1 cellular context compared by ENCODE assay signal in the genomic region with DNA sequence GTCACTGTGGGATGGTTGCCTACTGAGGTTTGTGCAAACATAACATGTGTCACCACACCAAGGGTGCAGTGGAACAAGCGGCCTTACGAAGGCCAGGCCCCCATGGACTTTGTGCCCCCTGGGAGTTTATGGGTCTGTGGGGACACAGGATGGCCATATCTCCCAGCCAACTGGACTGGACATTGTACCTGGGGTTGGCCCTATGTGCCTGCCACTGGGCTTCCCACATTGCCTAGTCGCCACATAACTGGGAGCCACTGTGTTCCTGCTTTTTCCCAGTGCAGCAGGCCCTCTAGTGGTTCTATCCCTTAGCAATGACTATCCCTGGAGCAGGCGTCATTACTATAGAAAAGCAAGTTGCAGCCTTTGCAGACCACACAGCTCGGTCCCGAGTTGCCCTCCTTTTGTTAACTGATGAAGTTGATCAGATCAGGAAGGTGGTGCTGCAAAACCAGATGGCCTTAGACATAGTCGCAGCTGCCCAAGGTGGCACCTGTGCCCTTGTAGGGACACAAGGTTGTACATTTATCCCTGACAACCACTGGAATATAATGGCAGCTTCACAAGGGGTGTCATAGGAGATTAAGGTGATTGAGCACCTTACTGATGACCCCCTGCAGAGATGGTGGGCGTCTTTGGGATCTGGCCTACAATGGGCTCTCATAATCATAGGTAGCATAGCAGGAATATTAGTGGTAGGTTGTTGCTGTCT.
A peak's percentile ranks its signal among the peaks of the same experiment; 100 is the strongest.
TF ChIP-seq lines count a peak whose summit lies in the region.

No MANE protein-coding gene starts in this region.

TF ChIP-seq in HepG2, 621 proteins besides CTCF, POLR2A, EP300 and RAD21 (continued from another document and continues in another):
- TF ChIP-seq, protein P1, sequence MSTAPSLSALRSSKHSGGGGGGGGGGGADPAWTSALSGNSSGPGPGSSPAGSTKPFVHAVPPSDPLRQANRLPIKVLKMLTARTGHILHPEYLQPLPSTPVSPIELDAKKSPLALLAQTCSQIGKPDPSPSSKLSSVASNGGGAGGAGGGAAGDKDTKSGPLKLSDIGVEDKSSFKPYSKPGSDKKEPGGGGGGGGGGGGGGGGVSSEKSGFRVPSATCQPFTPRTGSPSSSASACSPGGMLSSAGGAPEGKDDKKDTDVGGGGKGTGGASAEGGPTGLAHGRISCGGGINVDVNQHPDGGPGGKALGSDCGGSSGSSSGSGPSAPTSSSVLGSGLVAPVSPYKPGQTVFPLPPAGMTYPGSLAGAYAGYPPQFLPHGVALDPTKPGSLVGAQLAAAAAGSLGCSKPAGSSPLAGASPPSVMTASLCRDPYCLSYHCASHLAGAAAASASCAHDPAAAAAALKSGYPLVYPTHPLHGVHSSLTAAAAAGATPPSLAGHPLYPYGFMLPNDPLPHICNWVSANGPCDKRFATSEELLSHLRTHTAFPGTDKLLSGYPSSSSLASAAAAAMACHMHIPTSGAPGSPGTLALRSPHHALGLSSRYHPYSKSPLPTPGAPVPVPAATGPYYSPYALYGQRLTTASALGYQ (CRISPR knock-in tag; IDR thresholded peaks at IDR 0.05), result 0 out of 2 replicates have a peak, but pooled peaks have one; percentile 32
- TF ChIP-seq NFRKB (IDR thresholded peaks at IDR 0.05) (no peak), ISX (CRISPR knock-in tag; conservative IDR thresholded peaks at IDR 0.05) (0 out of 2 replicates have a peak, but pooled peaks have one; percentile 47), ERF (CRISPR knock-in tag; IDR thresholded peaks at IDR 0.05) (peak; percentile 51; the same call in 1 of the 2 replicates), XRCC5 (optimal IDR thresholded peaks at IDR 0.05; ENCODE audit: low read length) (peak; percentile 50), KDM2A (CRISPR knock-in tag; IDR thresholded peaks at IDR 0.05; ENCODE audit: borderline replicate concordance, low read depth) (peak; percentile 52; the same call in 1 of the 2 replicates), ZNF788 (CRISPR knock-in tag; IDR thresholded peaks at IDR 0.05; ENCODE audit: borderline replicate concordance) (no peak), PHF21A (CRISPR knock-in tag; IDR thresholded peaks at IDR 0.05) (peak; percentile 78), SALL2 (CRISPR knock-in tag; IDR thresholded peaks at IDR 0.05) (peak; percentile 72; the same call in 1 of the 2 replicates), MIXL1 (CRISPR knock-in tag; IDR thresholded peaks at IDR 0.05) (peak; percentile 30; the same call in 1 of the 2 replicates), ELF3 (CRISPR knock-in tag; IDR thresholded peaks at IDR 0.05) (0 out of 2 replicates have a peak, but pooled peaks have one; percentile 30), TBL1XR1 (IDR thresholded peaks at IDR 0.05; ENCODE audit: borderline replicate concordance, low read length, partially characterized antibody) (peak; percentile 56), KLF12 (CRISPR knock-in tag; IDR thresholded peaks at IDR 0.05; ENCODE audit: borderline replicate concordance) (peak; percentile 89), BRCA1 (CRISPR knock-in tag; IDR thresholded peaks at IDR 0.05) (peak; percentile 82; the same call in 1 of the 2 replicates), TRIM24 (CRISPR knock-in tag; IDR thresholded peaks at IDR 0.05) (peak; percentile 49; the same call in 1 of the 2 replicates), KDM6A (CRISPR knock-in tag; IDR thresholded peaks at IDR 0.05; ENCODE audit: low read depth) (peak; percentile 56; the same call in 1 of the 2 replicates), ZBTB42 (CRISPR knock-in tag; IDR thresholded peaks at IDR 0.05) (no peak), ZNF441 (CRISPR knock-in tag; IDR thresholded peaks at IDR 0.05; ENCODE audit: borderline replicate concordance) (peak; percentile 16; the same call in 1 of the 2 replicates), RFXANK (CRISPR knock-in tag; IDR thresholded peaks at IDR 0.05) (no peak), ZNF296 (CRISPR knock-in tag; conservative IDR thresholded peaks at IDR 0.05) (peak; percentile 23; the same call in 1 of the 2 replicates), ZNF160 (CRISPR knock-in tag; IDR thresholded peaks at IDR 0.05) (peak; percentile 34; the same call in 1 of the 2 replicates), LCORL (IDR thresholded peaks at IDR 0.05) (no peak), LCORL (CRISPR knock-in tag; IDR thresholded peaks at IDR 0.05) (peak; percentile 79), RBM22 (optimal IDR thresholded peaks at IDR 0.05; ENCODE audit: low read length) (no peak), ZBTB38 (CRISPR knock-in tag; IDR thresholded peaks at IDR 0.05) (no peak), HNF4A (CRISPR knock-in tag; IDR thresholded peaks at IDR 0.05) (peak; percentile 98)
- TF ChIP-seq, protein P2, sequence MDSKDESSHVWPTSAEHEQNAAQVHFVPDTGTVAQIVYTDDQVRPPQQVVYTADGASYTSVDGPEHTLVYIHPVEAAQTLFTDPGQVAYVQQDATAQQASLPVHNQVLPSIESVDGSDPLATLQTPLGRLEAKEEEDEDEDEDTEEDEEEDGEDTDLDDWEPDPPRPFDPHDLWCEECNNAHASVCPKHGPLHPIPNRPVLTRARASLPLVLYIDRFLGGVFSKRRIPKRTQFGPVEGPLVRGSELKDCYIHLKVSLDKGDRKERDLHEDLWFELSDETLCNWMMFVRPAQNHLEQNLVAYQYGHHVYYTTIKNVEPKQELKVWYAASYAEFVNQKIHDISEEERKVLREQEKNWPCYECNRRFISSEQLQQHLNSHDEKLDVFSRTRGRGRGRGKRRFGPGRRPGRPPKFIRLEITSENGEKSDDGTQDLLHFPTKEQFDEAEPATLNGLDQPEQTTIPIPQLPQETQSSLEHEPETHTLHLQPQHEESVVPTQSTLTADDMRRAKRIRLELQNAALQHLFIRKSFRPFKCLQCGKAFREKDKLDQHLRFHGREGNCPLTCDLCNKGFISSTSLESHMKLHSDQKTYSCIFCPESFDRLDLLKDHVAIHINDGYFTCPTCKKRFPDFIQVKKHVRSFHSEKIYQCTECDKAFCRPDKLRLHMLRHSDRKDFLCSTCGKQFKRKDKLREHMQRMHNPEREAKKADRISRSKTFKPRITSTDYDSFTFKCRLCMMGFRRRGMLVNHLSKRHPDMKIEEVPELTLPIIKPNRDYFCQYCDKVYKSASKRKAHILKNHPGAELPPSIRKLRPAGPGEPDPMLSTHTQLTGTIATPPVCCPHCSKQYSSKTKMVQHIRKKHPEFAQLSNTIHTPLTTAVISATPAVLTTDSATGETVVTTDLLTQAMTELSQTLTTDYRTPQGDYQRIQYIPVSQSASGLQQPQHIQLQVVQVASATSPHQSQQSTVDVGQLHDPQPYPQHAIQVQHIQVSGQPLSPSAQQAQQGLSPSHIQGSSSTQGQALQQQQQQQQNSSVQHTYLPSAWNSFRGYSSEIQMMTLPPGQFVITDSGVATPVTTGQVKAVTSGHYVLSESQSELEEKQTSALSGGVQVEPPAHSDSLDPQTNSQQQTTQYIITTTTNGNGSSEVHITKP (CRISPR knock-in tag; IDR thresholded peaks at IDR 0.05; ENCODE audit: low read depth), result 0 out of 2 replicates have a peak, but pooled peaks have one; percentile 39
- TF ChIP-seq, protein P3, sequence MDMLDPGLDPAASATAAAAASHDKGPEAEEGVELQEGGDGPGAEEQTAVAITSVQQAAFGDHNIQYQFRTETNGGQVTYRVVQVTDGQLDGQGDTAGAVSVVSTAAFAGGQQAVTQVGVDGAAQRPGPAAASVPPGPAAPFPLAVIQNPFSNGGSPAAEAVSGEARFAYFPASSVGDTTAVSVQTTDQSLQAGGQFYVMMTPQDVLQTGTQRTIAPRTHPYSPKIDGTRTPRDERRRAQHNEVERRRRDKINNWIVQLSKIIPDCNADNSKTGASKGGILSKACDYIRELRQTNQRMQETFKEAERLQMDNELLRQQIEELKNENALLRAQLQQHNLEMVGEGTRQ (IDR thresholded peaks at IDR 0.05; ENCODE audit: low read depth, low read length), result no peak
- TF ChIP-seq, protein P3 (CRISPR knock-in tag; IDR thresholded peaks at IDR 0.05; ENCODE audit: borderline replicate concordance), result no peak; the same call in 1 of the 2 replicates
- TF ChIP-seq, protein P4, sequence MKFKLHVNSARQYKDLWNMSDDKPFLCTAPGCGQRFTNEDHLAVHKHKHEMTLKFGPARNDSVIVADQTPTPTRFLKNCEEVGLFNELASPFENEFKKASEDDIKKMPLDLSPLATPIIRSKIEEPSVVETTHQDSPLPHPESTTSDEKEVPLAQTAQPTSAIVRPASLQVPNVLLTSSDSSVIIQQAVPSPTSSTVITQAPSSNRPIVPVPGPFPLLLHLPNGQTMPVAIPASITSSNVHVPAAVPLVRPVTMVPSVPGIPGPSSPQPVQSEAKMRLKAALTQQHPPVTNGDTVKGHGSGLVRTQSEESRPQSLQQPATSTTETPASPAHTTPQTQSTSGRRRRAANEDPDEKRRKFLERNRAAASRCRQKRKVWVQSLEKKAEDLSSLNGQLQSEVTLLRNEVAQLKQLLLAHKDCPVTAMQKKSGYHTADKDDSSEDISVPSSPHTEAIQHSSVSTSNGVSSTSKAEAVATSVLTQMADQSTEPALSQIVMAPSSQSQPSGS (CRISPR knock-in tag; IDR thresholded peaks at IDR 0.05), result peak; percentile 76
- TF ChIP-seq, protein P5, sequence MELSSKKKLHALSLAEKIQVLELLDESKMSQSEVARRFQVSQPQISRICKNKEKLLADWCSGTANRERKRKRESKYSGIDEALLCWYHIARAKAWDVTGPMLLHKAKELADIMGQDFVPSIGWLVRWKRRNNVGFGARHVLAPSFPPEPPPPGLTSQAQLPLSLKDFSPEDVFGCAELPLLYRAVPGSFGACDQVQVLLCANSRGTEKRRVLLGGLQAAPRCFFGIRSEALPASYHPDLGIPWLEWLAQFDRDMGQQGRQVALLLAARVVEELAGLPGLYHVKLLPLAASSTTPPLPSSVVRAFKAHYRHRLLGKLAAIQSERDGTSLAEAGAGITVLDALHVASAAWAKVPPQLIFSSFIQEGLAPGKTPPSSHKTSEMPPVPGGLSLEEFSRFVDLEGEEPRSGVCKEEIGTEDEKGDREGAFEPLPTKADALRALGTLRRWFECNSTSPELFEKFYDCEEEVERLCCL (CRISPR knock-in tag; IDR thresholded peaks at IDR 0.05; ENCODE audit: borderline replicate concordance), result 0 out of 2 replicates have a peak, but pooled peaks have one; percentile 6
- TF ChIP-seq, protein P6, sequence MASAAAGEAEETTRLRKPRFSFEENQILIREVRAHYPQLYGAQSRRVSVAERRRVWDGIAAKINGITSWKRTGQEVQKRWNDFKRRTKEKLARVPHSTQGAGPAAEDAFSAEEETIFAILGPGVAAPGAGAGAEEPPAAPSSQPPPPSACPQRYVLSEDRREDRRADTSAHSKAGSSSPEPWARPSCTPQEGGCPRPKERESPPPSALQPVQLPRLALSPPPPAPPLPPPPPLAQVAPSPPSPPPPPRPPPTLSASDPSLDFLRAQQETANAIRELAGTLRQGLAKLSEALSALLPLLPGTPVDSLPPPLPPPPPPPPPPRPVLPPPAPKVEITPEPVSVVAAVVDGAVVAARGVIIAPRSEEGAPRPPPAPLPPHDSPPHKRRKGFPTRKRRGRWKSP (CRISPR knock-in tag; IDR thresholded peaks at IDR 0.05), result peak; percentile 44; the same call in 1 of the 2 replicates
- TF ChIP-seq, protein P7, sequence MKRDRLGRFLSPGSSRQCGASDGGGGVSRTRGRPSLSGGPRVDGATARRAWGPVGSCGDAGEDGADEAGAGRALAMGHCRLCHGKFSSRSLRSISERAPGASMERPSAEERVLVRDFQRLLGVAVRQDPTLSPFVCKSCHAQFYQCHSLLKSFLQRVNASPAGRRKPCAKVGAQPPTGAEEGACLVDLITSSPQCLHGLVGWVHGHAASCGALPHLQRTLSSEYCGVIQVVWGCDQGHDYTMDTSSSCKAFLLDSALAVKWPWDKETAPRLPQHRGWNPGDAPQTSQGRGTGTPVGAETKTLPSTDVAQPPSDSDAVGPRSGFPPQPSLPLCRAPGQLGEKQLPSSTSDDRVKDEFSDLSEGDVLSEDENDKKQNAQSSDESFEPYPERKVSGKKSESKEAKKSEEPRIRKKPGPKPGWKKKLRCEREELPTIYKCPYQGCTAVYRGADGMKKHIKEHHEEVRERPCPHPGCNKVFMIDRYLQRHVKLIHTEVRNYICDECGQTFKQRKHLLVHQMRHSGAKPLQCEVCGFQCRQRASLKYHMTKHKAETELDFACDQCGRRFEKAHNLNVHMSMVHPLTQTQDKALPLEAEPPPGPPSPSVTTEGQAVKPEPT (CRISPR knock-in tag; IDR thresholded peaks at IDR 0.05; ENCODE audit: low read depth), result no peak
- TF ChIP-seq, protein P8, sequence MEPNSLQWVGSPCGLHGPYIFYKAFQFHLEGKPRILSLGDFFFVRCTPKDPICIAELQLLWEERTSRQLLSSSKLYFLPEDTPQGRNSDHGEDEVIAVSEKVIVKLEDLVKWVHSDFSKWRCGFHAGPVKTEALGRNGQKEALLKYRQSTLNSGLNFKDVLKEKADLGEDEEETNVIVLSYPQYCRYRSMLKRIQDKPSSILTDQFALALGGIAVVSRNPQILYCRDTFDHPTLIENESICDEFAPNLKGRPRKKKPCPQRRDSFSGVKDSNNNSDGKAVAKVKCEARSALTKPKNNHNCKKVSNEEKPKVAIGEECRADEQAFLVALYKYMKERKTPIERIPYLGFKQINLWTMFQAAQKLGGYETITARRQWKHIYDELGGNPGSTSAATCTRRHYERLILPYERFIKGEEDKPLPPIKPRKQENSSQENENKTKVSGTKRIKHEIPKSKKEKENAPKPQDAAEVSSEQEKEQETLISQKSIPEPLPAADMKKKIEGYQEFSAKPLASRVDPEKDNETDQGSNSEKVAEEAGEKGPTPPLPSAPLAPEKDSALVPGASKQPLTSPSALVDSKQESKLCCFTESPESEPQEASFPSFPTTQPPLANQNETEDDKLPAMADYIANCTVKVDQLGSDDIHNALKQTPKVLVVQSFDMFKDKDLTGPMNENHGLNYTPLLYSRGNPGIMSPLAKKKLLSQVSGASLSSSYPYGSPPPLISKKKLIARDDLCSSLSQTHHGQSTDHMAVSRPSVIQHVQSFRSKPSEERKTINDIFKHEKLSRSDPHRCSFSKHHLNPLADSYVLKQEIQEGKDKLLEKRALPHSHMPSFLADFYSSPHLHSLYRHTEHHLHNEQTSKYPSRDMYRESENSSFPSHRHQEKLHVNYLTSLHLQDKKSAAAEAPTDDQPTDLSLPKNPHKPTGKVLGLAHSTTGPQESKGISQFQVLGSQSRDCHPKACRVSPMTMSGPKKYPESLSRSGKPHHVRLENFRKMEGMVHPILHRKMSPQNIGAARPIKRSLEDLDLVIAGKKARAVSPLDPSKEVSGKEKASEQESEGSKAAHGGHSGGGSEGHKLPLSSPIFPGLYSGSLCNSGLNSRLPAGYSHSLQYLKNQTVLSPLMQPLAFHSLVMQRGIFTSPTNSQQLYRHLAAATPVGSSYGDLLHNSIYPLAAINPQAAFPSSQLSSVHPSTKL (CRISPR knock-in tag; IDR thresholded peaks at IDR 0.05), result peak; percentile 58
- TF ChIP-seq, protein P9, sequence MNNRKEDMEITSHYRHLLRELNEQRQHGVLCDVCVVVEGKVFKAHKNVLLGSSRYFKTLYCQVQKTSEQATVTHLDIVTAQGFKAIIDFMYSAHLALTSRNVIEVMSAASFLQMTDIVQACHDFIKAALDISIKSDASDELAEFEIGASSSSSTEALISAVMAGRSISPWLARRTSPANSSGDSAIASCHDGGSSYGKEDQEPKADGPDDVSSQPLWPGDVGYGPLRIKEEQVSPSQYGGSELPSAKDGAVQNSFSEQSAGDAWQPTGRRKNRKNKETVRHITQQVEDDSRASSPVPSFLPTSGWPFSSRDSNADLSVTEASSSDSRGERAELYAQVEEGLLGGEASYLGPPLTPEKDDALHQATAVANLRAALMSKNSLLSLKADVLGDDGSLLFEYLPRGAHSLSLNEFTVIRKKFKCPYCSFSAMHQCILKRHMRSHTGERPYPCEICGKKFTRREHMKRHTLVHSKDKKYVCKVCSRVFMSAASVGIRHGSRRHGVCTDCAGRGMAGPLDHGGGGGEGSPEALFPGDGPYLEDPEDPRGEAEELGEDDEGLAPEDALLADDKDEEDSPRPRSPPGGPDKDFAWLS (CRISPR knock-in tag; IDR thresholded peaks at IDR 0.05; ENCODE audit: borderline replicate concordance), result 0 out of 2 replicates have a peak, but pooled peaks have one; percentile 80
